ENCODE assay signal across 10 cellular contexts in genomic region chr20:2799271-2799670, GRCh38. TPM values are rescaled to one million over a fixed set of nuclear protein-coding genes. Genes with fewer than 3 reads are reported as not detected.
DNase-seq lines count a peak whose midpoint lies in the region; ATAC-seq and TF ChIP-seq lines count a peak whose summit lies in the region.
"Had no signal": no experiment of that assay in that cellular context is flagged by ENCODE, and none has a peak within 500 bp of the region (broad histone marks: within the 10 kb centered on the region; RNA-seq: fewer than 3 reads in every experiment).

No MANE protein-coding gene starts in this region.

- ATAC-seq in GM23338, result no peak; the same call in 1 of the 3 replicates
- peak in 1 of 2 donors; percentile 21 for ATAC-seq in naive thymus-derived CD8-positive, alpha-beta T cell

- H4K20me1 ChIP-seq in GM23338 (replicated peaks; ENCODE audit: insufficient read depth), result peaks cover 3% of the 10 kb centered on the region; the same call in 1 of the 2 replicates

- POLR2A ChIA-PET in AG04449 (lab: Yijun Ruan, JAX), result interaction anchor here (0.7 kb wide), 1 partner anchor 15 kb away, joined by 3 read pairs; no protein-coding TSS in a partner anchor
- POLR2A ChIA-PET in naive thymus-derived CD8-positive, alpha-beta T cell (lab: Charles Lee), result interaction anchor here (1.2 kb wide), 1 partner anchor 66 kb away, joined by 4 read pairs; no protein-coding TSS in a partner anchor

- TF ChIP-seq CTCF in AG04449 (IDR thresholded peaks at IDR 0.05; ENCODE audit: insufficient read depth, low read length, missing control alignments) (no peak), GM23338 (conservative IDR thresholded peaks at IDR 0.05; ENCODE audit: low read depth in 2 of 2) (no peak), brain (conservative IDR thresholded peaks at IDR 0.05) (no peak), prostate gland (IDR thresholded peaks at IDR 0.05) (no peak)

- peaks cover 20% of the 10 kb centered on the region for H3K4me1 ChIP-seq in GM23338 (ENCODE audit: insufficient read depth)
- H3K4me1 ChIP-seq in prostate gland (replicated peaks), result no peaks in the 10 kb centered on the region

- DNase-seq in AG04449 (ENCODE audit: low read depth, low spot score) (no peak), GM23338 (ENCODE audit: low spot score) (peak; percentile 17), SW480 (ENCODE audit: low spot score) (no peak), HuH-7.5 (ENCODE audit: low spot score) (no peak), UCSD-AML1 (lab: John Stamatoyannopoulos, UW; ENCODE audit: unreplicated experiment) (no peak), prostate gland (ENCODE audit: low spot score) (no peak)
- DNase-seq in naive thymus-derived CD8-positive, alpha-beta T cell, result no peak

- CTCF ChIA-PET in AG04449 (lab: Yijun Ruan, JAX), result interaction anchor here (0.8 to 0.9 kb wide), 2 partner anchors 9 to 46 kb away, joined by 3 read pairs; no protein-coding TSS in a partner anchor

- H3K4me3 ChIP-seq in AG04449 (ENCODE audit: low read depth, low read length) (peak overlapping the region; percentile 60), GM23338 (peak overlapping the region; percentile 79), prostate gland (no peak overlapping the region)

- H3K4me2 ChIP-seq in GM23338, result peak overlapping the region; percentile 98

- H3K9me3 ChIP-seq in prostate gland, result no peaks in the 10 kb centered on the region

- TF ChIP-seq POLR2A in prostate gland (IDR thresholded peaks at IDR 0.05), result no peak

- H3K9me2 ChIP-seq in GM23338 (ENCODE audit: insufficient read depth), result no peaks in the 10 kb centered on the region

- WGBS in prostate gland, result 38% methylated on average over 9 of the region's 9 CpGs

- intact Hi-C loops in prostate gland (cut with DNase I), result no loop called here

- H3K36me3 Mint-ChIP-seq in GM23338 (ENCODE audit: low read depth), result peaks cover 33% of the 10 kb centered on the region
- H3K36me3 Mint-ChIP-seq in brain, result peaks cover 7% of the 10 kb centered on the region
- peaks cover 0 to 6% (median 0%) of the 10 kb centered on the region in 3 donors for H3K36me3 Mint-ChIP-seq in naive thymus-derived CD8-positive, alpha-beta T cell

- H3K4me1 Mint-ChIP-seq in GM23338, result peaks cover 27% of the 10 kb centered on the region
- peaks cover 27% of the 10 kb centered on the region for H3K4me1 Mint-ChIP-seq in brain
- peaks cover 19 to 30% (median 28%) of the 10 kb centered on the region in 4 donors for H3K4me1 Mint-ChIP-seq in naive thymus-derived CD8-positive, alpha-beta T cell

- peak overlapping the region; percentile 97 for H3K4me3 Mint-ChIP-seq in GM23338
- peak overlapping the region; percentile 95 to 99 (median 95) for H3K4me3 Mint-ChIP-seq in brain
- H3K4me3 Mint-ChIP-seq in naive thymus-derived CD8-positive, alpha-beta T cell, result peak overlapping the region; percentile 78 to 97 (median 90)

- no peaks in the 10 kb centered on the region for H3K79me2 ChIP-seq in GM23338 (replicated peaks; ENCODE audit: insufficient read depth)

- H3K27me3 Mint-ChIP-seq in GM23338 (ENCODE audit: insufficient read depth, low read depth, poor library complexity) (peaks cover 47% of the 10 kb centered on the region), brain (peaks cover 43% of the 10 kb centered on the region)
- peaks cover 35 to 76% (median 52%) of the 10 kb centered on the region in 5 donors for H3K27me3 Mint-ChIP-seq in naive thymus-derived CD8-positive, alpha-beta T cell

- H3K27ac Mint-ChIP-seq in GM23338, result no peak overlapping the region
- peak overlapping the region; percentile 89 to 96 (median 94) for H3K27ac Mint-ChIP-seq in brain
- peak overlapping the region in 4 of 10 donors; percentile 19 to 97 (median 78) for H3K27ac Mint-ChIP-seq in naive thymus-derived CD8-positive, alpha-beta T cell

- H3K36me3 ChIP-seq in GM23338 (ENCODE audit: insufficient read depth) (no peaks in the 10 kb centered on the region), prostate gland (no peaks in the 10 kb centered on the region)

- peak overlapping the region; percentile 97 for H2AFZ ChIP-seq in GM23338

- H3F3A ChIP-seq in GM23338 (replicated peaks; ENCODE audit: low read depth), result 0 out of 2 replicates have a peak, but pooled peaks cover 4% of the 10 kb centered on the region

- H3K27me3 ChIP-seq in GM23338 (ENCODE audit: insufficient read depth), result peaks cover 54% of the 10 kb centered on the region
- H3K27me3 ChIP-seq in prostate gland (replicated peaks; ENCODE audit: insufficient read depth), result no peaks in the 10 kb centered on the region

- no peaks in the 10 kb centered on the region for H3K9me3 Mint-ChIP-seq in GM23338
- H3K9me3 Mint-ChIP-seq in brain, result peaks cover 0 to 7% (median 0%) of the 10 kb centered on the region in 5 experiments
- H3K9me3 Mint-ChIP-seq in naive thymus-derived CD8-positive, alpha-beta T cell, result no peaks in the 10 kb centered on the region

- H3K27ac ChIP-seq in GM23338 (ENCODE audit: low read depth), result no peak overlapping the region
- H3K27ac ChIP-seq in prostate gland, result no peak overlapping the region

TF ChIP-seq in GM23338, 12 proteins besides CTCF, POLR2A, EP300 and RAD21:
- TF ChIP-seq CREB1 (CRISPR knock-in tag; IDR thresholded peaks at IDR 0.05; ENCODE audit: low read depth) (no peak), JUNB (IDR thresholded peaks at IDR 0.05; ENCODE audit: unreplicated experiment) (no peak), ZNF331 (CRISPR knock-in tag; IDR thresholded peaks at IDR 0.05; ENCODE audit: low read depth) (no peak), EZH2 (IDR thresholded peaks at IDR 0.05; ENCODE audit: low read depth, unreplicated experiment) (no peak)

RNA-seq across cellular contexts. Expression of gene CPXM1, which starts 1.2 kb away (rescaled TPM):
- total RNA-seq in GM23338 (2014; rRNA removed; shearing (Covaris generic)), result 21.5 and 29.3 TPM in 2 replicates
- polyA plus RNA-seq in GM23338 (2016; fragmentation: Nextera tagmentation; extraction: Ambion mirVana), result 15.3 and 17.0 TPM in 2 replicates
- 12.3 TPM for polyA plus RNA-seq in brain (ENCODE audit: insufficient read depth, low read depth, low replicate concordance)
- total RNA-seq in naive thymus-derived CD8-positive, alpha-beta T cell, result under 1 TPM in 1 of 2 experiments, not detected in 1; 0.39 TPM
- under 1 TPM; 0.27 to 0.56 (median 0.31) TPM for polyA plus RNA-seq in naive thymus-derived CD8-positive, alpha-beta T cell
- 10 to 100 TPM in 1 of 2 donors, 1 to 10 TPM in 1; 7.4 to 35.5 TPM for total RNA-seq in prostate gland
- total RNA-seq: LHCN-M2, myocyte had no signal

RNA-seq across cellular contexts. Expression of gene C20orf141, which starts 15.5 kb away (rescaled TPM):
- not detected in 2 replicates for total RNA-seq in GM23338 (2014; rRNA removed; shearing (Covaris generic))
- not detected in 2 replicates for polyA plus RNA-seq in GM23338 (2016; fragmentation: Nextera tagmentation; extraction: Ambion mirVana)
- not detected for polyA plus RNA-seq in brain (ENCODE audit: insufficient read depth, low read depth, low replicate concordance)
- total RNA-seq in naive thymus-derived CD8-positive, alpha-beta T cell, result not detected
- not detected for polyA plus RNA-seq in naive thymus-derived CD8-positive, alpha-beta T cell
- total RNA-seq in prostate gland, result 1 to 10 TPM in 1 of 2 donors, not detected in 1; 4.4 TPM
- total RNA-seq: LHCN-M2, myocyte had no signal

RNA-seq across cellular contexts. Expression of gene TMEM239, which starts 16.9 kb away (rescaled TPM):
- not detected in 2 replicates for total RNA-seq in GM23338 (2014; rRNA removed; shearing (Covaris generic))
- polyA plus RNA-seq in GM23338 (2016; fragmentation: Nextera tagmentation; extraction: Ambion mirVana) (not detected in 2 replicates), brain (ENCODE audit: insufficient read depth, low read depth, low replicate concordance) (not detected)
- not detected for total RNA-seq in naive thymus-derived CD8-positive, alpha-beta T cell
- not detected for polyA plus RNA-seq in naive thymus-derived CD8-positive, alpha-beta T cell
- total RNA-seq in prostate gland, result not detected
- total RNA-seq: LHCN-M2, myocyte had no signal

RNA-seq across cellular contexts. Expression of gene PCED1A, which starts 41.2 kb away (rescaled TPM):
- total RNA-seq in GM23338 (2014; rRNA removed; shearing (Covaris generic)), result 8.9 and 9.9 TPM in 2 replicates
- polyA plus RNA-seq in GM23338 (2016; fragmentation: Nextera tagmentation; extraction: Ambion mirVana) (5.0 and 5.3 TPM in 2 replicates), brain (ENCODE audit: insufficient read depth, low read depth, low replicate concordance) (34.9 TPM)
- total RNA-seq in naive thymus-derived CD8-positive, alpha-beta T cell, result 100 to 1,000 TPM in 1 of 2 experiments, 10 to 100 TPM in 1; 89.5 to 101 TPM
- 10 to 100 TPM; 21.9 to 29.6 (median 23.6) TPM for polyA plus RNA-seq in naive thymus-derived CD8-positive, alpha-beta T cell
- total RNA-seq in prostate gland, result 10 to 100 TPM; 54.8 to 58.1 TPM

RNA-seq across cellular contexts. Expression of gene VPS16, which starts 41.3 kb away (rescaled TPM):
- total RNA-seq in GM23338 (2014; rRNA removed; shearing (Covaris generic)), result 17.7 and 20.4 TPM in 2 replicates
- polyA plus RNA-seq in GM23338 (2016; fragmentation: Nextera tagmentation; extraction: Ambion mirVana) (11.2 and 13.5 TPM in 2 replicates), brain (ENCODE audit: insufficient read depth, low read depth, low replicate concordance) (38.4 TPM)
- 10 to 100 TPM; 57.6 to 57.8 TPM for total RNA-seq in naive thymus-derived CD8-positive, alpha-beta T cell
- 10 to 100 TPM; 34.6 to 40.6 (median 39.3) TPM for polyA plus RNA-seq in naive thymus-derived CD8-positive, alpha-beta T cell
- 10 to 100 TPM; 27.5 to 37.3 TPM for total RNA-seq in prostate gland

Comparison
In these comparisons a context has a peak if more than half of its experiments do, and no peak if none do; other contexts are left out.
1. H3K4me3 ChIP-seq: peak in AG04449 (single experiment) and GM23338 (single experiment); none in prostate gland (0 of 2).
2. RNA of gene CPXM1, which starts 1.2 kb away (total RNA-seq): 7.4 to 35.5 TPM in prostate gland and 21.5 to 29.3 TPM in GM23338; 0.39 TPM in naive thymus-derived CD8-positive, alpha-beta T cell; every median in the first group is over 4 times any median in the second.
3. Peak in every context shown above with its lines, with median percentiles within 50 percentile points of each other: H3K4me3 Mint-ChIP-seq.